ENCODE assay signal across 1 cellular context in the genomic region with DNA sequence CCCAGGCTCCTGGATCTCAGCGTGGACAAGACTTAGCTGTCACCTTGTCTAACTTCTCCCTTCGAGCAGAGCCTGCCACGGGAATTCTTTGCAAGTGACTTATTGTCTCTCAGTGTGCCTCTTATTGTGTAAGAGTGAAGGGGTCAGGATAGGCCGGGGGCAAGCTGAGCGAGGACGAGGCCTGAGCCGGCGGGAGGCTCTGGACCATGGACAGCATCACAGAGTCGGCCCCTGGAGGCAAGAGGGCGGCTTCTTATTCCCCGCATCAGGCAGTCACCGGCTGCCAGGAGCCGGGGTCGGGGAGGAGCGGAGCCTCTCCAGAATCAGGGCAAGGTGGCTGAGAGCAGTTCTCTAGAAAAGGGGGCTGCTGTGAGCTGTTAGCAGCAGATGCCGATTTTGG.
TF ChIP-seq lines count a peak whose summit lies in the region.

No MANE protein-coding gene starts in this region.

TF ChIP-seq in HEK293, 187 proteins besides CTCF, POLR2A, EP300 and RAD21 (continued from another document):
- TF ChIP-seq, protein P1, sequence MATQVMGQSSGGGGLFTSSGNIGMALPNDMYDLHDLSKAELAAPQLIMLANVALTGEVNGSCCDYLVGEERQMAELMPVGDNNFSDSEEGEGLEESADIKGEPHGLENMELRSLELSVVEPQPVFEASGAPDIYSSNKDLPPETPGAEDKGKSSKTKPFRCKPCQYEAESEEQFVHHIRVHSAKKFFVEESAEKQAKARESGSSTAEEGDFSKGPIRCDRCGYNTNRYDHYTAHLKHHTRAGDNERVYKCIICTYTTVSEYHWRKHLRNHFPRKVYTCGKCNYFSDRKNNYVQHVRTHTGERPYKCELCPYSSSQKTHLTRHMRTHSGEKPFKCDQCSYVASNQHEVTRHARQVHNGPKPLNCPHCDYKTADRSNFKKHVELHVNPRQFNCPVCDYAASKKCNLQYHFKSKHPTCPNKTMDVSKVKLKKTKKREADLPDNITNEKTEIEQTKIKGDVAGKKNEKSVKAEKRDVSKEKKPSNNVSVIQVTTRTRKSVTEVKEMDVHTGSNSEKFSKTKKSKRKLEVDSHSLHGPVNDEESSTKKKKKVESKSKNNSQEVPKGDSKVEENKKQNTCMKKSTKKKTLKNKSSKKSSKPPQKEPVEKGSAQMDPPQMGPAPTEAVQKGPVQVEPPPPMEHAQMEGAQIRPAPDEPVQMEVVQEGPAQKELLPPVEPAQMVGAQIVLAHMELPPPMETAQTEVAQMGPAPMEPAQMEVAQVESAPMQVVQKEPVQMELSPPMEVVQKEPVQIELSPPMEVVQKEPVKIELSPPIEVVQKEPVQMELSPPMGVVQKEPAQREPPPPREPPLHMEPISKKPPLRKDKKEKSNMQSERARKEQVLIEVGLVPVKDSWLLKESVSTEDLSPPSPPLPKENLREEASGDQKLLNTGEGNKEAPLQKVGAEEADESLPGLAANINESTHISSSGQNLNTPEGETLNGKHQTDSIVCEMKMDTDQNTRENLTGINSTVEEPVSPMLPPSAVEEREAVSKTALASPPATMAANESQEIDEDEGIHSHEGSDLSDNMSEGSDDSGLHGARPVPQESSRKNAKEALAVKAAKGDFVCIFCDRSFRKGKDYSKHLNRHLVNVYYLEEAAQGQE (tag by site-specific recombination; IDR thresholded peaks at IDR 0.05) = peak; percentile 89
